ENCODE assay signal across 30 cellular contexts in the genomic region with DNA sequence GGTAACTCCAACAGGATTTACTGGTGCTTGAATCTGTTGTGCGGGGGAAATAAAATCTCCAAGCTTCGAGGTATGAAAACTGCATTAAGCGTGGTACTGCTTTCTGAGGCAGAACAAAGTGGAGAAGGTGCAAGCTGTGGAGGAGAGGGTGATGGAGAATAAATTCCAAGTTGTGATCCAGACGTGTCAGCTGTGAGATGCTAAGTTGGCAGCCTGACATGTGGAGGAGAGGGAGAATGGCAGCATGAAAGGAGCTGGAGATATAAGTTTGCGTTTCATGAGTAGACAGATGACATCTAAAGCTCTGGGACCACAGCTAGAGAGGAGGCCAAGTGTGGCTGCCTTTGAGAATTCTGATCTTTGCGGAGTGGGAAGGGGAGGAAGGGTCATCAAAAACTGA.
"Had no signal": no experiment of that assay in that cellular context is flagged by ENCODE, and none has a peak within 500 bp of the region (broad histone marks: within the 10 kb centered on the region; RNA-seq: fewer than 3 reads in every experiment).

No MANE protein-coding gene starts in this region.

- H3K9me3 ChIP-seq: mucosa of descending colon, neutrophil, psoas muscle, right atrium auricular region, right lobe of liver, testis, thyroid gland, transverse colon, upper lobe of left lung, vagina had no signal

- H3K36me3 ChIP-seq: left ventricle myocardium inferior, neural progenitor cell, neutrophil, right atrium auricular region, right lobe of liver, thyroid gland, transverse colon, upper lobe of left lung, vagina had no signal

- FAIRE-seq: islet of Langerhans had no signal

- H3K4me2 ChIP-seq: neural progenitor cell, smooth muscle cell had no signal

- H3K79me2 ChIP-seq: parathyroid adenoma had no signal

- H3K4me3 ChIP-seq: left ventricle myocardium inferior, lung, mucosa of descending colon, neural progenitor cell, psoas muscle, right atrium auricular region, right lobe of liver, smooth muscle cell, testis, thyroid gland, transverse colon, upper lobe of left lung, vagina had no signal

- H3K9ac ChIP-seq: neural progenitor cell, parathyroid adenoma had no signal

- H3K4me1 ChIP-seq: left ventricle myocardium inferior, neural progenitor cell, parathyroid adenoma, psoas muscle, right atrium auricular region, right lobe of liver, testis, thyroid gland, transverse colon, upper lobe of left lung, vagina had no signal

- H3K27ac ChIP-seq: left ventricle myocardium inferior, neural progenitor cell, neutrophil, parathyroid adenoma, psoas muscle, right atrium auricular region, right lobe of liver, testis, thyroid gland, transverse colon, upper lobe of left lung, vagina had no signal

- H3K27me3 ChIP-seq: neural progenitor cell, neutrophil, right atrium auricular region, right lobe of liver, testis, thyroid gland, transverse colon, upper lobe of left lung, vagina had no signal

- H2AFZ ChIP-seq: neural progenitor cell, parathyroid adenoma had no signal

- ATAC-seq: mucosa of descending colon; naive thymus-derived CD4-positive, alpha-beta T cell; natural killer cell treated with Interleukin-12 subunit alpha and Interleukin-12 subunit beta and Interleukin-15 and Interleukin-18, amount 100 ng/mL, for 72 hours; psoas muscle; right lobe of liver; stimulated activated memory B cell treated with anti-CD40 and anti-IgM and Interleukin-4, amounts not matched to agents 10 μg/mL and 1 μg/mL and 100 μg/mL, for 72 hours; stimulated activated naive CD8-positive, alpha-beta T cell treated with anti-CD3 and anti-CD28 coated beads, Interleukin-15, amount 100 ng/mL, for 72 hours had no signal

- DNase-seq: hippocampal formation; immature natural killer cell; left ventricle myocardium inferior; midbrain; mucosa of descending colon; naive thymus-derived CD4-positive, alpha-beta T cell; occipital lobe; psoas muscle; right lobe of liver; stimulated activated CD4-positive, alpha-beta T cell treated with anti-CD3 and anti-CD28 coated beads, Interleukin-1b, Interleukin-23, amount 100 ng/mL, for 48 hours; stimulated activated CD4-positive, alpha-beta T cell treated with anti-CD3 and anti-CD28 coated beads, Interleukin-2, amount 100 ng/mL, for 48 hours; stimulated activated CD4-positive, alpha-beta T cell treated with anti-CD3 and anti-CD28 coated beads, Interleukin-4, amount 100 ng/mL, for 4 hours; stimulated activated CD8-positive, alpha-beta memory T cell treated with anti-CD3 and anti-CD28 coated beads, Interleukin-4, amount 100 ng/mL, for 48 hours; stimulated activated naive CD4-positive, alpha-beta T cell treated with Interleukin-2 at 50 U/mL for 16 hours; stimulated activated naive CD8-positive, alpha-beta T cell treated with anti-CD3 and anti-CD28 coated beads, Interleukin-15, amount 100 ng/mL, for 72 hours; substantia nigra; testis; thyroid gland; transverse colon; upper lobe of left lung had no signal
